In genomic region chr5:78359831-78360673, GRCh38 we compare ENCODE assay signal across 8 cellular contexts. TPM values are rescaled to one million over a fixed set of nuclear protein-coding genes. Genes with fewer than 3 reads are reported as not detected.
A peak's percentile ranks its signal among the peaks of the same experiment; 100 is the strongest.
DNase-seq lines count a peak whose midpoint lies in the region; ATAC-seq and TF ChIP-seq lines count a peak whose summit lies in the region.

A gene with protein sequence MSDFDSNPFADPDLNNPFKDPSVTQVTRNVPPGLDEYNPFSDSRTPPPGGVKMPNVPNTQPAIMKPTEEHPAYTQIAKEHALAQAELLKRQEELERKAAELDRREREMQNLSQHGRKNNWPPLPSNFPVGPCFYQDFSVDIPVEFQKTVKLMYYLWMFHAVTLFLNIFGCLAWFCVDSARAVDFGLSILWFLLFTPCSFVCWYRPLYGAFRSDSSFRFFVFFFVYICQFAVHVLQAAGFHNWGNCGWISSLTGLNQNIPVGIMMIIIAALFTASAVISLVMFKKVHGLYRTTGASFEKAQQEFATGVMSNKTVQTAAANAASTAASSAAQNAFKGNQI (plus strand): TSS chr5:78360617. CDS start chr5:78360672, 55 bp downstream.

- intact Hi-C loops in esophagus muscularis mucosa (cut with DNase I), result loop anchor here (1.0 kb wide), 1 partner anchor 66 kb away; the partner anchor contains the start of gene AP3B1

- peaks cover 2% of the 10 kb centered on the region for H3K36me3 Mint-ChIP-seq in activated T-cell treated with anti-CD3 and anti-CD28 coated beads, Interleukin-2, amount 50 U/mL, for 4 hours (ENCODE audit: insufficient read depth)

- peak; percentile 59 for DNase-seq in DMS79 (lab: John Stamatoyannopoulos, UW)
- peak; percentile 87 for DNase-seq in Jurkat, Clone E6-1 (ENCODE audit: low read depth, low spot score)
- peak; percentile 84 for DNase-seq in activated T-cell treated with anti-CD3 and anti-CD28 coated beads, Interleukin-2, amount 50 U/mL, for 4 hours
- DNase-seq in esophagus muscularis mucosa (ENCODE audit: extremely low spot score), result peak; percentile 97
- DNase-seq in myocyte (ENCODE audit: low read depth), result peak; percentile 96
- DNase-seq in stimulated activated CD8-positive, alpha-beta memory T cell treated with anti-CD3 and anti-CD28 coated beads, Interleukin-7, amount 100 ng/mL, for 48 hours (ENCODE audit: extremely low read depth in 1 of 2, low read depth in 1 of 2), result peak; percentile 81 to 86

- no peaks in the 10 kb centered on the region for H3K36me3 ChIP-seq in esophagus muscularis mucosa

- peak within 1 kb of the TSS; percentile 87 to 93 (median 90) for H3K27ac ChIP-seq in esophagus muscularis mucosa (replicated peaks in 1 of 4)

- H3K27me3 ChIP-seq in esophagus muscularis mucosa, result no peaks in the 10 kb centered on the region

- TF ChIP-seq CTCF in esophagus muscularis mucosa (IDR thresholded peaks at IDR 0.05), result peak in 2 of 3 experiments; percentile 41 to 63

- H3K4me3 ChIP-seq in Jurkat, Clone E6-1 (ENCODE audit: low read length), result peak within 1 kb of the TSS; percentile 88
- peak within 1 kb of the TSS; percentile 82 to 94 (median 88) for H3K4me3 ChIP-seq in esophagus muscularis mucosa

- peaks cover 15 to 32% (median 27%) of the 10 kb centered on the region in 4 donors for H3K4me1 ChIP-seq in esophagus muscularis mucosa

- H3K9me3 ChIP-seq in esophagus muscularis mucosa, result no peaks in the 10 kb centered on the region

- no peaks in the 10 kb centered on the region for H3K27me3 Mint-ChIP-seq in activated T-cell treated with anti-CD3 and anti-CD28 coated beads, Interleukin-2, amount 50 U/mL, for 4 hours (ENCODE audit: low read depth)

- peaks cover 50% of the 10 kb centered on the region for H3K4me1 Mint-ChIP-seq in activated T-cell treated with anti-CD3 and anti-CD28 coated beads, Interleukin-2, amount 50 U/mL, for 4 hours (ENCODE audit: low read depth)

- TF ChIP-seq EP300 in esophagus muscularis mucosa (IDR thresholded peaks at IDR 0.05), result no peak

- peak; percentile 25 for TF ChIP-seq POLR2A in esophagus muscularis mucosa (IDR thresholded peaks at IDR 0.05; ENCODE audit: low read depth)

- WGBS in esophagus muscularis mucosa, result 0% methylated on average over 23 of the region's 79 CpGs

- peak within 1 kb of the TSS; percentile 98 for H3K4me3 Mint-ChIP-seq in activated T-cell treated with anti-CD3 and anti-CD28 coated beads, Interleukin-2, amount 50 U/mL, for 4 hours

- H3K9me3 Mint-ChIP-seq in activated T-cell treated with anti-CD3 and anti-CD28 coated beads, Interleukin-2, amount 50 U/mL, for 4 hours, result no peaks in the 10 kb centered on the region

- peak; percentile 77 for ATAC-seq in GM21619 (IDR thresholded peaks at IDR 0.05; ENCODE audit: unreplicated experiment)
- peak; percentile 96 to 98 for ATAC-seq in activated T-cell treated with anti-CD3 and anti-CD28 coated beads, Interleukin-2, amount 50 U/mL, for 4 hours

TF ChIP-seq in PFSK-1, 5 proteins besides CTCF, POLR2A, EP300 and RAD21:
- peak; percentile 94 for TF ChIP-seq FOXP2 (optimal IDR thresholded peaks at IDR 0.05; ENCODE audit: borderline replicate concordance, extremely low read depth, extremely low read length, insufficient read depth)
- peak; percentile 16 to 21; a peak in 1 of 4 replicates for TF ChIP-seq REST (IDR thresholded peaks at IDR 0.05; ENCODE audit: insufficient read depth in 1 of 2, low read depth in 2 of 2, low read length in 2 of 2)
- peak; percentile 52; the same call in 1 of the 2 replicates for TF ChIP-seq POLR2AphosphoS5 (IDR thresholded peaks at IDR 0.05; ENCODE audit: low read depth, low read length)
- 0 out of 2 replicates have a peak, but pooled peaks have one; percentile 36 for TF ChIP-seq TAF1 (IDR thresholded peaks at IDR 0.05; ENCODE audit: borderline replicate concordance, insufficient read depth, low read length)
- TF ChIP-seq SIN3A (IDR thresholded peaks at IDR 0.05; ENCODE audit: borderline replicate concordance, insufficient read depth, low read length), result no peak; the same call in 1 of the 2 replicates

RNA-seq across cellular contexts. Expression of the gene that starts here (rescaled TPM):
- polyA plus RNA-seq in Jurkat, Clone E6-1 (2012; ENCODE audit: insufficient read depth, insufficient read length), result 25.4 TPM
- polyA plus RNA-seq in PFSK-1 (2012; ENCODE audit: insufficient read length, low read depth), result 6.9 TPM
- 10 to 100 TPM; 12.2 to 16.0 (median 13.5) TPM for total RNA-seq in activated T-cell treated with anti-CD3 and anti-CD28 coated beads, Interleukin-2, amount 50 U/mL, for 4 hours
- total RNA-seq in esophagus muscularis mucosa, result 10 to 100 TPM; 24.7 to 36.8 (median 30.8) TPM
- 45.4 and 47.8 TPM in 2 replicates for total RNA-seq in myocyte
- 19.8 TPM for polyA plus RNA-seq in myocyte (2012)

Comparison
In these comparisons a context has a peak if more than half of its experiments do, and no peak if none do; other contexts are left out.
1. Peak in every context shown above with its lines: DNase-seq, ATAC-seq, H3K4me3 ChIP-seq and H3K27ac ChIP-seq.